ENCODE assay signal across 20 cellular contexts in genomic region chr21:42500225-42500624, GRCh38. TPM values are rescaled to one million over a fixed set of nuclear protein-coding genes. Genes with fewer than 3 reads are reported as not detected.
"Had no signal": no experiment of that assay in that cellular context is flagged by ENCODE, and none has a peak within 500 bp of the region (broad histone marks: within the 10 kb centered on the region; RNA-seq: fewer than 3 reads in every experiment).

No MANE protein-coding gene starts in this region.

- H3K36me3 ChIP-seq: colonic mucosa, gastrocnemius medialis, thoracic aorta, transverse colon, vagina had no signal

- H3K27me3 ChIP-seq: colonic mucosa, gastrocnemius medialis, transverse colon, vagina had no signal

- H2AFZ ChIP-seq: parathyroid adenoma had no signal

- H3K27ac ChIP-seq: colonic mucosa, epithelial cell of prostate, gastrocnemius medialis, parathyroid adenoma, thoracic aorta, transverse colon, vagina had no signal

- H3K9ac ChIP-seq: parathyroid adenoma had no signal

- H3K79me2 ChIP-seq: parathyroid adenoma had no signal

- ATAC-seq: esophagus mucosa; gastrocnemius medialis; natural killer cell; sciatic nerve; stimulated activated naive B cell treated with anti-CD40 and anti-IgM and Interleukin-4, amounts not matched to agents 10 μg/mL and 1 μg/mL and 100 μg/mL, for 72 hours had no signal

- H3K4me2 ChIP-seq: smooth muscle cell had no signal

- H3K9me3 ChIP-seq: colonic mucosa, gastrocnemius medialis, thoracic aorta, transverse colon, vagina had no signal

- DNase-seq: effector CD8-positive, alpha-beta T cell; foreskin fibroblast; gastrocnemius medialis; natural killer cell; stimulated activated CD4-positive, alpha-beta T cell treated with anti-CD3 and anti-CD28 coated beads, Interleukin-12 subunit alpha, Interleukin-12 subunit beta, amount 100 ng/mL, for 4 hours; stimulated activated CD4-positive, alpha-beta T cell treated with anti-CD3 and anti-CD28 coated beads, Interleukin-1b, Interleukin-23, amount 100 ng/mL, for 48 hours; stimulated activated CD4-positive, alpha-beta T cell treated with anti-CD3 and anti-CD28 coated beads, Interleukin-4, amount 100 ng/mL, for 24 hours; stimulated activated naive B cell treated with anti-CD40 and anti-IgM and Interleukin-4, amounts not matched to agents 10 μg/mL and 1 μg/mL and 100 μg/mL, for 72 hours; transverse colon had no signal

- H3K4me1 ChIP-seq: parathyroid adenoma had no signal

- H3K4me3 ChIP-seq: colonic mucosa, gastrocnemius medialis, lung, smooth muscle cell, thoracic aorta, transverse colon, vagina had no signal

RNA-seq across cellular contexts. Expression of gene RSPH1, which starts 4.2 kb away (rescaled TPM):
- total RNA-seq: glomerular endothelial cell, osteoblast, smooth muscle cell, vagina had no signal
